21 cellular contexts compared by ENCODE assay signal in genomic region chr3:197940745-197941384, GRCh38.
"Had no signal": no experiment of that assay in that cellular context is flagged by ENCODE, and none has a peak within 500 bp of the region (broad histone marks: within the 10 kb centered on the region; RNA-seq: fewer than 3 reads in every experiment).

No MANE protein-coding gene starts in this region.

- ATAC-seq: Panc1, SK-N-SH treated with all-trans-retinoic acid at 6 μM for 48 hours had no signal

- H3K9me3 ChIP-seq: MG63 had no signal

- H3K36me3 ChIP-seq: MG63 had no signal

- H3K27ac ChIP-seq: HL-60, RWPE1 had no signal

- H3K4me3 ChIP-seq: MG63 had no signal

- FAIRE-seq: HTR-8/SVneo had no signal

- DNase-seq: Karpas-422, KG1, MG63, NCI-H1092, NCI-H1105 treated with DMSO at 0.1 percent for 48 hours, NCI-H1417 treated with DMSO at 0.1 percent for 48 hours, NCI-H146, NCI-H1694 treated with DMSO at 0.1 percent for 48 hours, NCI-H1930, NCI-H2081, NCI-H2107, NCI-H2227 treated with DMSO at 0.1 percent for 48 hours, NCI-H524, NCI-H526 treated with DMSO at 0.1 percent for 48 hours, NCI-H774, SHP77 had no signal
